ENCODE assay signal across 8 cellular contexts in genomic region chr12:56158926-56159461, GRCh38. TPM values are rescaled to one million over a fixed set of nuclear protein-coding genes. Genes with fewer than 3 reads are reported as not detected.
DNase-seq lines count a peak whose midpoint lies in the region; ATAC-seq and TF ChIP-seq lines count a peak whose summit lies in the region.

No MANE protein-coding gene starts in this region.

- CTCF ChIA-PET in activated CD8-positive, alpha-beta memory T cell treated with anti-CD3 and anti-CD28 coated beads, Interleukin-2, amount 10 ng/mL, durations not matched to agents 7 days and 5 days (lab: Charles Lee) = interaction anchor here (0.8 to 7.5 kb wide), 8 partner anchors 11 to 420 kb away, joined by 3 to 61 read pairs (median 8); partner anchors contain the start of genes ESYT1, RPL41, SMARCC2 and ZC3H10

- no peaks in the 10 kb centered on the region for H3K9me3 Mint-ChIP-seq in activated CD8-positive, alpha-beta memory T cell treated with anti-CD3 and anti-CD28 coated beads, Interleukin-2, amount 10 ng/mL, durations not matched to agents 7 days and 5 days (ENCODE audit: low read depth)
- no peaks in the 10 kb centered on the region for H3K9me3 Mint-ChIP-seq in activated T-helper 1 cell treated with anti-CD3 and anti-CD28 coated beads, Interleukin-12 subunit alpha, Interleukin-12 subunit beta, Interleukin-2, Interleukin-4 antibody, amounts not matched to agents 30 ng/mL and 10 ng/mL and 1 ng/mL, durations not matched to agents 14 hours and 24 hours and 36 hours
- no peaks in the 10 kb centered on the region for H3K9me3 Mint-ChIP-seq in nephron

- no peaks in the 10 kb centered on the region for H3K27me3 Mint-ChIP-seq in activated CD8-positive, alpha-beta memory T cell treated with anti-CD3 and anti-CD28 coated beads, Interleukin-2, amount 10 ng/mL, durations not matched to agents 7 days and 5 days
- no peaks in the 10 kb centered on the region for H3K27me3 Mint-ChIP-seq in activated T-helper 1 cell treated with anti-CD3 and anti-CD28 coated beads, Interleukin-12 subunit alpha, Interleukin-12 subunit beta, Interleukin-2, Interleukin-4 antibody, amounts not matched to agents 30 ng/mL and 10 ng/mL and 1 ng/mL, durations not matched to agents 14 hours and 24 hours and 36 hours (ENCODE audit: insufficient read depth)
- H3K27me3 Mint-ChIP-seq in nephron (ENCODE audit: low read depth) = no peaks in the 10 kb centered on the region

- ATAC-seq in activated CD8-positive, alpha-beta memory T cell treated with anti-CD3 and anti-CD28 coated beads, Interleukin-2, amount 10 ng/mL, durations not matched to agents 7 days and 5 days = peak; percentile 8
- no peak for ATAC-seq in HG02840 (IDR thresholded peaks at IDR 0.05; ENCODE audit: low FRiP score, unreplicated experiment)

- DNase-seq in activated CD8-positive, alpha-beta memory T cell treated with anti-CD3 and anti-CD28 coated beads, Interleukin-2, amount 10 ng/mL, durations not matched to agents 7 days and 5 days = peak; percentile 59
- no peak for DNase-seq in activated CD8-positive, alpha-beta memory T cell treated with anti-CD3 and anti-CD28 coated beads, Interleukin-2, amount 50 U/mL, for 4 hours
- DNase-seq in NCI-H128 (lab: John Stamatoyannopoulos, UW; ENCODE audit: unreplicated experiment) (peak; percentile 12), foreskin melanocyte (peak; percentile 68), NCI-H524 treated with DMSO at 0.1 percent for 48 hours (lab: John Stamatoyannopoulos, UW) (no peak)
- DNase-seq in activated T-helper 1 cell treated with anti-CD3 and anti-CD28 coated beads, Interleukin-12 subunit alpha, Interleukin-12 subunit beta, Interleukin-2, Interleukin-4 antibody, amounts not matched to agents 30 ng/mL and 10 ng/mL and 1 ng/mL, durations not matched to agents 14 hours and 24 hours and 36 hours (ENCODE audit: low spot score) = no peak

- H3K4me1 Mint-ChIP-seq in activated CD8-positive, alpha-beta memory T cell treated with anti-CD3 and anti-CD28 coated beads, Interleukin-2, amount 10 ng/mL, durations not matched to agents 7 days and 5 days = peaks cover 46% of the 10 kb centered on the region
- H3K4me1 Mint-ChIP-seq in activated T-helper 1 cell treated with anti-CD3 and anti-CD28 coated beads, Interleukin-12 subunit alpha, Interleukin-12 subunit beta, Interleukin-2, Interleukin-4 antibody, amounts not matched to agents 30 ng/mL and 10 ng/mL and 1 ng/mL, durations not matched to agents 14 hours and 24 hours and 36 hours (ENCODE audit: low read depth) = peaks cover 48% of the 10 kb centered on the region
- peaks cover 56% of the 10 kb centered on the region for H3K4me1 Mint-ChIP-seq in nephron

- peak overlapping the region; percentile 96 for H3K27ac Mint-ChIP-seq in activated CD8-positive, alpha-beta memory T cell treated with anti-CD3 and anti-CD28 coated beads, Interleukin-2, amount 10 ng/mL, durations not matched to agents 7 days and 5 days
- H3K27ac Mint-ChIP-seq in activated T-helper 1 cell treated with anti-CD3 and anti-CD28 coated beads, Interleukin-12 subunit alpha, Interleukin-12 subunit beta, Interleukin-2, Interleukin-4 antibody, amounts not matched to agents 30 ng/mL and 10 ng/mL and 1 ng/mL, durations not matched to agents 14 hours and 24 hours and 36 hours = peak overlapping the region; percentile 93
- H3K27ac Mint-ChIP-seq in nephron = peak overlapping the region; percentile 99 to 100 (median 100)

- peaks cover 59% of the 10 kb centered on the region for H3K36me3 Mint-ChIP-seq in activated CD8-positive, alpha-beta memory T cell treated with anti-CD3 and anti-CD28 coated beads, Interleukin-2, amount 10 ng/mL, durations not matched to agents 7 days and 5 days
- H3K36me3 Mint-ChIP-seq in activated T-helper 1 cell treated with anti-CD3 and anti-CD28 coated beads, Interleukin-12 subunit alpha, Interleukin-12 subunit beta, Interleukin-2, Interleukin-4 antibody, amounts not matched to agents 30 ng/mL and 10 ng/mL and 1 ng/mL, durations not matched to agents 14 hours and 24 hours and 36 hours (ENCODE audit: low read depth) = peaks cover 64% of the 10 kb centered on the region
- H3K36me3 Mint-ChIP-seq in nephron (ENCODE audit: low read depth) = peaks cover 60% of the 10 kb centered on the region

- peak overlapping the region; percentile 94 for H3K4me3 Mint-ChIP-seq in activated CD8-positive, alpha-beta memory T cell treated with anti-CD3 and anti-CD28 coated beads, Interleukin-2, amount 10 ng/mL, durations not matched to agents 7 days and 5 days
- H3K4me3 Mint-ChIP-seq in activated T-helper 1 cell treated with anti-CD3 and anti-CD28 coated beads, Interleukin-12 subunit alpha, Interleukin-12 subunit beta, Interleukin-2, Interleukin-4 antibody, amounts not matched to agents 30 ng/mL and 10 ng/mL and 1 ng/mL, durations not matched to agents 14 hours and 24 hours and 36 hours = peak overlapping the region; percentile 97
- H3K4me3 Mint-ChIP-seq in nephron = peak overlapping the region; percentile 94 to 97 (median 96)

- intact Hi-C loops in activated T-helper 1 cell treated with anti-CD3 and anti-CD28 coated beads, Interleukin-12 subunit alpha, Interleukin-12 subunit beta, Interleukin-2, Interleukin-4 antibody, amounts not matched to agents 30 ng/mL and 10 ng/mL and 1 ng/mL, durations not matched to agents 14 hours and 24 hours and 36 hours (cut with micrococcal nuclease) = loop anchor here (1.0 to 10.0 kb wide), 5 partner anchors 29 to 526 kb away; partner anchors contain the start of genes PTGES3, RPS26 and ZC3H10

- no peak for TF ChIP-seq CTCF in nephron (IDR thresholded peaks at IDR 0.05; ENCODE audit: unreplicated experiment in 3 of 3)

RNA-seq across cellular contexts. Expression of gene MYL6, which starts 0.8 kb away (rescaled TPM):
- 1,000 to 10,000 TPM; 1,307 to 1,412 TPM for total RNA-seq in activated CD8-positive, alpha-beta memory T cell treated with anti-CD3 and anti-CD28 coated beads, Interleukin-2, amount 10 ng/mL, durations not matched to agents 7 days and 5 days
- total RNA-seq in activated T-helper 1 cell treated with anti-CD3 and anti-CD28 coated beads, Interleukin-12 subunit alpha, Interleukin-12 subunit beta, Interleukin-2, Interleukin-4 antibody, amounts not matched to agents 30 ng/mL and 10 ng/mL and 1 ng/mL, durations not matched to agents 14 hours and 24 hours and 36 hours = 786 and 802 TPM in 2 replicates

RNA-seq across cellular contexts. Expression of gene MYL6B, which starts 6.6 kb away (rescaled TPM):
- total RNA-seq in activated CD8-positive, alpha-beta memory T cell treated with anti-CD3 and anti-CD28 coated beads, Interleukin-2, amount 10 ng/mL, durations not matched to agents 7 days and 5 days = 10 to 100 TPM; 67.6 to 85.2 TPM
- total RNA-seq in activated T-helper 1 cell treated with anti-CD3 and anti-CD28 coated beads, Interleukin-12 subunit alpha, Interleukin-12 subunit beta, Interleukin-2, Interleukin-4 antibody, amounts not matched to agents 30 ng/mL and 10 ng/mL and 1 ng/mL, durations not matched to agents 14 hours and 24 hours and 36 hours = 58.8 and 67.6 TPM in 2 replicates

RNA-seq across cellular contexts. Expression of gene SMARCC2, which starts 30.3 kb away (rescaled TPM):
- total RNA-seq in activated CD8-positive, alpha-beta memory T cell treated with anti-CD3 and anti-CD28 coated beads, Interleukin-2, amount 10 ng/mL, durations not matched to agents 7 days and 5 days = 100 to 1,000 TPM; 147 to 150 TPM
- 124 and 132 TPM in 2 replicates for total RNA-seq in activated T-helper 1 cell treated with anti-CD3 and anti-CD28 coated beads, Interleukin-12 subunit alpha, Interleukin-12 subunit beta, Interleukin-2, Interleukin-4 antibody, amounts not matched to agents 30 ng/mL and 10 ng/mL and 1 ng/mL, durations not matched to agents 14 hours and 24 hours and 36 hours

RNA-seq across cellular contexts. Expression of gene ESYT1, which starts 30.9 kb away (rescaled TPM):
- total RNA-seq in activated CD8-positive, alpha-beta memory T cell treated with anti-CD3 and anti-CD28 coated beads, Interleukin-2, amount 10 ng/mL, durations not matched to agents 7 days and 5 days = 100 to 1,000 TPM; 225 to 241 TPM
- total RNA-seq in activated T-helper 1 cell treated with anti-CD3 and anti-CD28 coated beads, Interleukin-12 subunit alpha, Interleukin-12 subunit beta, Interleukin-2, Interleukin-4 antibody, amounts not matched to agents 30 ng/mL and 10 ng/mL and 1 ng/mL, durations not matched to agents 14 hours and 24 hours and 36 hours = 159 and 161 TPM in 2 replicates

RNA-seq across cellular contexts. Expression of gene ZC3H10, which starts 40.9 kb away (rescaled TPM):
- total RNA-seq in activated CD8-positive, alpha-beta memory T cell treated with anti-CD3 and anti-CD28 coated beads, Interleukin-2, amount 10 ng/mL, durations not matched to agents 7 days and 5 days = 10 to 100 TPM; 10.3 to 11.7 TPM
- 13.5 and 13.7 TPM in 2 replicates for total RNA-seq in activated T-helper 1 cell treated with anti-CD3 and anti-CD28 coated beads, Interleukin-12 subunit alpha, Interleukin-12 subunit beta, Interleukin-2, Interleukin-4 antibody, amounts not matched to agents 30 ng/mL and 10 ng/mL and 1 ng/mL, durations not matched to agents 14 hours and 24 hours and 36 hours

Comparison
In these comparisons a context has a peak if more than half of its experiments do, and no peak if none do; other contexts are left out.
1. DNase-seq: peak in activated CD8-positive, alpha-beta memory T cell treated with anti-CD3 and anti-CD28 coated beads, Interleukin-2, amount 10 ng/mL, durations not matched to agents 7 days and 5 days (single experiment), NCI-H128 (single experiment) and foreskin melanocyte (single experiment); none in activated CD8-positive, alpha-beta memory T cell treated with anti-CD3 and anti-CD28 coated beads, Interleukin-2, amount 50 U/mL, for 4 hours (single experiment), activated T-helper 1 cell treated with anti-CD3 and anti-CD28 coated beads, Interleukin-12 subunit alpha, Interleukin-12 subunit beta, Interleukin-2, Interleukin-4 antibody, amounts not matched to agents 30 ng/mL and 10 ng/mL and 1 ng/mL, durations not matched to agents 14 hours and 24 hours and 36 hours (single experiment) and NCI-H524 treated with DMSO at 0.1 percent for 48 hours (single experiment).
2. Peak in every context shown above with its lines, with median percentiles within 50 percentile points of each other: H3K27ac Mint-ChIP-seq and H3K4me3 Mint-ChIP-seq.